ENCODE assay signal across 8 cellular contexts in genomic region chr2:60551241-60552095, GRCh38. TPM values are rescaled to one million over a fixed set of nuclear protein-coding genes. Genes with fewer than 3 reads are reported as not detected.
DNase-seq lines count a peak whose midpoint lies in the region; ATAC-seq, FAIRE-seq and TF ChIP-seq lines count a peak whose summit lies in the region.

No MANE protein-coding gene starts in this region.

- H3K4me3 ChIP-seq in A549 (peak overlapping the region; percentile 63), muscle layer of duodenum (ENCODE audit: low read depth in 1 of 2, low read length in 2 of 2) (peak overlapping the region; percentile 52 to 93), MG63 (no peak overlapping the region)

- DNase-seq in A549 (ENCODE audit: low read depth in 1 of 2, low spot score in 1 of 2) (peak in 1 of 2 experiments; percentile 26), RKO (ENCODE audit: low spot score) (peak; percentile 72), ecto neural progenitor cell (ENCODE audit: low spot score) (peak; percentile 61), NCI-H1436 treated with DMSO at 0.1 percent for 48 hours (lab: John Stamatoyannopoulos, UW) (no peak), MG63 (no peak)

- H3K36me3 ChIP-seq in muscle layer of duodenum (ENCODE audit: control insufficient read depth in 1 of 2, insufficient read depth in 2 of 2, low read length in 2 of 2) (no peaks in the 10 kb centered on the region), MG63 (no peaks in the 10 kb centered on the region)

- H3K9me3 ChIP-seq in A549 (no peaks in the 10 kb centered on the region), muscle layer of duodenum (ENCODE audit: control insufficient read depth in 1 of 2, low read length in 2 of 2) (no peaks in the 10 kb centered on the region), MG63 (no peaks in the 10 kb centered on the region)

- H3K4me2 ChIP-seq in A549 = peak overlapping the region; percentile 99

- CTCF ChIA-PET in A549 (lab: Yijun Ruan, JAX) = interaction anchor here (0.6 to 2.6 kb wide), 5 partner anchors 10 to 1250 kb away, joined by 3 to 37 read pairs (median 12); no protein-coding TSS in a partner anchor

- FAIRE-seq in A549 (lab: Jason Lieb, UNC) = no peak

- POLR2A ChIA-PET in A549 (lab: Yijun Ruan, JAX) = no interaction called here

- WGBS in A549 (ENCODE audit: missing lambda C conversion rate) = 18% methylated on average over 63 of the region's 63 CpGs

- no peak for TF ChIP-seq EP300 in A549 (IDR thresholded peaks at IDR 0.05)

- H3K4me1 ChIP-seq in A549 = peaks cover 37% of the 10 kb centered on the region
- H3K4me1 ChIP-seq in muscle layer of duodenum (ENCODE audit: control insufficient read depth in 1 of 2, insufficient read depth in 2 of 2, low read length in 2 of 2) = peaks cover 0 to 60% of the 10 kb centered on the region in 2 donors

- peak in 1 of 2 experiments; percentile 0; a peak in 2 of 6 replicates for ATAC-seq in A549
- no peak for ATAC-seq in GM21576 (IDR thresholded peaks at IDR 0.05; ENCODE audit: unreplicated experiment)

- TF ChIP-seq RAD21 in A549 (conservative IDR thresholded peaks at IDR 0.05 in 1 of 2, IDR thresholded peaks at IDR 0.05 in 1 of 2) = no peak

- no peak for TF ChIP-seq POLR2A in A549 (IDR thresholded peaks at IDR 0.05; ENCODE audit: low read length)
- TF ChIP-seq POLR2A in GM10847 (IDR thresholded peaks at IDR 0.05; ENCODE audit: extremely low read depth, insufficient read length) = peak; percentile 27

- peaks cover 12% of the 10 kb centered on the region for H3K27me3 ChIP-seq in muscle layer of duodenum (ENCODE audit: low read depth, low read length)
- peaks cover 81% of the 10 kb centered on the region for H3K27me3 ChIP-seq in MG63

- no peak for TF ChIP-seq CTCF in A549 (IDR thresholded peaks at IDR 0.05)

- H3K27ac ChIP-seq in A549 (no peak overlapping the region), muscle layer of duodenum (ENCODE audit: low read length) (no peak overlapping the region)

TF ChIP-seq in A549, 52 proteins besides CTCF, POLR2A, EP300 and RAD21:
- TF ChIP-seq MAFK (IDR thresholded peaks at IDR 0.05; ENCODE audit: partially characterized antibody) = no peak
- TF ChIP-seq USF2 (IDR thresholded peaks at IDR 0.05) = no peak
- TF ChIP-seq MAX (IDR thresholded peaks at IDR 0.05) = peak; percentile 41; the same call in 1 of the 2 replicates
- no peak for TF ChIP-seq HDAC2 (IDR thresholded peaks at IDR 0.05)
- TF ChIP-seq SMC3 (IDR thresholded peaks at IDR 0.05) = no peak
- no peak for TF ChIP-seq HOXB5 (CRISPR knock-in tag; IDR thresholded peaks at IDR 0.05)
- TF ChIP-seq CHD2 (IDR thresholded peaks at IDR 0.05; ENCODE audit: low read length, partially characterized antibody) = no peak
- no peak for TF ChIP-seq KDM1A (IDR thresholded peaks at IDR 0.05; ENCODE audit: low read depth)
- no peak for TF ChIP-seq RCOR1 (IDR thresholded peaks at IDR 0.05; ENCODE audit: low read depth, low read length)
- TF ChIP-seq MAZ (IDR thresholded peaks at IDR 0.05; ENCODE audit: borderline replicate concordance, low read depth, low read length) = no peak
- TF ChIP-seq CEBPB (IDR thresholded peaks at IDR 0.05) = no peak
- TF ChIP-seq CBX8 (IDR thresholded peaks at IDR 0.05) = peak; percentile 73; the same call in 1 of the 2 replicates
- no peak for TF ChIP-seq ESRRA (IDR thresholded peaks at IDR 0.05; ENCODE audit: borderline replicate concordance, low read length)
- TF ChIP-seq E2F6 (IDR thresholded peaks at IDR 0.05; ENCODE audit: borderline replicate concordance, low read depth) = no peak; the same call in 1 of the 2 replicates
- TF ChIP-seq RNF2 (IDR thresholded peaks at IDR 0.05; ENCODE audit: borderline replicate concordance, low read depth) = 0 out of 2 replicates have a peak, but pooled peaks have one; percentile 88
- TF ChIP-seq ELK1 (IDR thresholded peaks at IDR 0.05; ENCODE audit: low read depth, low read length) = no peak
- TF ChIP-seq EHF (CRISPR knock-in tag; IDR thresholded peaks at IDR 0.05) = no peak
- no peak for TF ChIP-seq PHF8 (IDR thresholded peaks at IDR 0.05; ENCODE audit: borderline replicate concordance, low read depth)
- no peak for TF ChIP-seq RFX5 (IDR thresholded peaks at IDR 0.05)
- no peak for TF ChIP-seq FOSB (CRISPR knock-in tag; IDR thresholded peaks at IDR 0.05)
TF ChIP-seq in A549: peak in this region for 3.

RNA-seq across cellular contexts. Expression of gene BCL11A, which starts 2.0 kb away (rescaled TPM):
- polyA plus RNA-seq in A549 (2011; rRNA removed) = 0.12 and 0.13 TPM in 2 replicates
- polyA plus RNA-seq in A549 (2012; cell fraction: cytosol; rRNA removed) = 0.03 TPM in 2 replicates
- 0.01 and 0.02 TPM in 2 replicates for polyA plus RNA-seq in A549 (2012; cell fraction: nucleus; rRNA removed)
- polyA plus RNA-seq in A549 (2017; fragmentation: RNase III; extraction: RNeasy Plus Mini Kit Qiagen cat#74134 plus additional on column Dnase treatment) = 0.04 to 0.12 TPM in 2 of 3 replicates, not detected in the other
- polyA minus RNA-seq in A549 (2011; rRNA and poly(A)+ RNA removed) = 0.10 and 0.41 TPM in 2 replicates
- not detected in 2 replicates for total RNA-seq in MG63 (2014; rRNA removed; shearing (Covaris generic); ENCODE audit: low replicate concordance)

Comparison
In these comparisons a context has a peak if more than half of its experiments do, and no peak if none do; other contexts are left out.
1. DNase-seq: peak in RKO (single experiment) and ecto neural progenitor cell (single experiment); none in NCI-H1436 treated with DMSO at 0.1 percent for 48 hours (single experiment) and MG63 (single experiment).